Comparison of ENCODE assay signal across 18 cellular contexts in the genomic region with DNA sequence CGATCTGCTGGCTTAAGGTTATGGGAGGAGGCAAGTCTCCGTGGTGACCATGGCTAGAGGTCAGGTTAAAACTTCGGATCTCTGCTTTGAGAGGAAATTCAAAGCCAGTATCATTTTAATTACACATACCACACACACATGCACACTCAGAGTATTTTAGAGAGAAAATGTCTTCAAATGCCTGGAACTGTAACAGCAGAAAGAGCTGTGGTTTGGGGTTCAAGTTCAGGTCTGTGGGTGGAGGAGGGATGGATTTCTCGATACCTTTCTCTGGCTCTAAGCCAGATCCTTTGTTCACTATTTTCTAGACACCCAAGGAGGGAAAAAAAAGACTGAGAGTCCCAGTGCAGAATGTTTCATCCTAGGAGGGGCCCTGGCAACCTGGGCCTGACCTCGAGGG. TPM values are rescaled to one million over a fixed set of nuclear protein-coding genes. Genes with fewer than 3 reads are reported as not detected.
DNase-seq lines count a peak whose midpoint lies in the region; ATAC-seq and TF ChIP-seq lines count a peak whose summit lies in the region.
"Had no signal": no experiment of that assay in that cellular context is flagged by ENCODE, and none has a peak within 500 bp of the region (broad histone marks: within the 10 kb centered on the region; RNA-seq: fewer than 3 reads in every experiment).

No MANE protein-coding gene starts in this region.

- H3K9me3 ChIP-seq in CD4-positive, alpha-beta memory T cell (ENCODE audit: control insufficient read depth in 1 of 2, low read length in 2 of 2), result no peaks in the 10 kb centered on the region
- no peaks in the 10 kb centered on the region for H3K9me3 ChIP-seq in CD8-positive, alpha-beta T cell (ENCODE audit: low read length)
- H3K9me3 ChIP-seq in transverse colon (no peaks in the 10 kb centered on the region), suprapubic skin (no peaks in the 10 kb centered on the region)

- intact Hi-C loops in CD4-positive, alpha-beta memory T cell (cut with micrococcal nuclease), result no loop called here
- intact Hi-C loops in CD8-positive, alpha-beta T cell (cut with DNase I, micrococcal nuclease), result no loop called here
- intact Hi-C loops in activated CD8-positive, alpha-beta T cell treated with anti-CD3 and anti-CD28 coated beads for 36 hours (cut with micrococcal nuclease), result no loop called here
- intact Hi-C loops in transverse colon (cut with DNase I; ENCODE audit: low total_unique reads), result no loop called here

- no peak overlapping the region for H3K27ac ChIP-seq in CD4-positive, alpha-beta memory T cell (ENCODE audit: low read depth, low read length)
- H3K27ac ChIP-seq in CD8-positive, alpha-beta T cell (ENCODE audit: low read depth, low read length), result no peak overlapping the region
- H3K27ac ChIP-seq in transverse colon (no peak overlapping the region), suprapubic skin (no peak overlapping the region)

- H3K4me3 ChIP-seq in CD4-positive, alpha-beta memory T cell (ENCODE audit: low read length in 2 of 2), result no peak overlapping the region
- no peak overlapping the region for H3K4me3 ChIP-seq in CD8-positive, alpha-beta T cell (ENCODE audit: low read depth, low read length)
- H3K4me3 ChIP-seq in transverse colon (no peak overlapping the region), suprapubic skin (no peak overlapping the region)

- TF ChIP-seq CTCF in CD8-positive, alpha-beta T cell (IDR thresholded peaks at IDR 0.05), result no peak
- TF ChIP-seq CTCF in activated CD8-positive, alpha-beta T cell treated with anti-CD3 and anti-CD28 coated beads for 36 hours (IDR thresholded peaks at IDR 0.05), result no peak
- TF ChIP-seq CTCF in mesothelial cell of epicardium (IDR thresholded peaks at IDR 0.05; ENCODE audit: unreplicated experiment) (no peak), transverse colon (IDR thresholded peaks at IDR 0.05) (no peak), suprapubic skin (IDR thresholded peaks at IDR 0.05) (no peak)

- no peak for TF ChIP-seq EP300 in transverse colon (IDR thresholded peaks at IDR 0.05; ENCODE audit: low read depth)
- no peak for TF ChIP-seq EP300 in suprapubic skin (IDR thresholded peaks at IDR 0.05)

- no peak for DNase-seq in CD4-positive, alpha-beta memory T cell
- no peak for DNase-seq in CD8-positive, alpha-beta T cell
- DNase-seq in activated CD8-positive, alpha-beta T cell treated with anti-CD3 and anti-CD28 coated beads for 36 hours, result no peak
- DNase-seq in mesothelial cell of epicardium (ENCODE audit: low spot score in 2 of 2, unreplicated experiment in 2 of 2) (no peak), transverse colon (no peak), CD1c-positive myeloid dendritic cell (ENCODE audit: extremely low spot score) (no peak), suprapubic skin (ENCODE audit: low spot score in 2 of 2) (no peak)
- DNase-seq: ACHN, C1 segment of cervical spinal cord, DND-41, KG1, NCI-H1417, NCI-H187, NCI-H2107, NCI-H510A, NCI-H774, OCI-M1, SHP77 had no signal

- in situ Hi-C loops in transverse colon (cut with MboI; ENCODE audit: low pct_ligation_motif_present in 1 of 4, low pct_unique_long_range_greater_than_20kb in 1 of 4, low sequenced_read_pairs in 3 of 4), result no loop called here

- TF ChIP-seq POLR2A in transverse colon (IDR thresholded peaks at IDR 0.05) (no peak), suprapubic skin (IDR thresholded peaks at IDR 0.05) (no peak)

- H3K27ac Mint-ChIP-seq in CD4-positive, alpha-beta memory T cell, result peak overlapping the region in 4 of 7 donors; percentile 4 to 89 (median 69)
- H3K27ac Mint-ChIP-seq in CD8-positive, alpha-beta T cell, result peak overlapping the region; percentile 35
- peak overlapping the region; percentile 6 for H3K27ac Mint-ChIP-seq in activated CD8-positive, alpha-beta T cell treated with anti-CD3 and anti-CD28 coated beads for 36 hours
- H3K27ac Mint-ChIP-seq in mesothelial cell of epicardium, result peak overlapping the region; percentile 5

- no peak for ATAC-seq in CD8-positive, alpha-beta T cell
- ATAC-seq in activated CD8-positive, alpha-beta T cell treated with anti-CD3 and anti-CD28 coated beads for 36 hours, result peak; percentile 57

- H3K36me3 Mint-ChIP-seq in CD4-positive, alpha-beta memory T cell, result peaks cover 5 to 7% of the 10 kb centered on the region in 2 donors
- H3K36me3 Mint-ChIP-seq in CD8-positive, alpha-beta T cell, result peaks cover 5% of the 10 kb centered on the region
- H3K36me3 Mint-ChIP-seq in activated CD8-positive, alpha-beta T cell treated with anti-CD3 and anti-CD28 coated beads for 36 hours (ENCODE audit: low read depth), result peaks cover 11% of the 10 kb centered on the region
- peaks cover 19% of the 10 kb centered on the region for H3K36me3 Mint-ChIP-seq in mesothelial cell of epicardium

- POLR2A ChIA-PET in CD4-positive, alpha-beta memory T cell (lab: Charles Lee; ENCODE audit: partially characterized antibody), result no interaction called here
- POLR2A ChIA-PET in CD8-positive, alpha-beta T cell (lab: Charles Lee), result no interaction called here
- POLR2A ChIA-PET in activated CD8-positive, alpha-beta T cell treated with anti-CD3 and anti-CD28 coated beads for 36 hours (lab: Charles Lee), result no interaction called here

- no peaks in the 10 kb centered on the region for H3K27me3 Mint-ChIP-seq in CD4-positive, alpha-beta memory T cell
- H3K27me3 Mint-ChIP-seq in CD8-positive, alpha-beta T cell (ENCODE audit: low read depth), result no peaks in the 10 kb centered on the region
- H3K27me3 Mint-ChIP-seq in activated CD8-positive, alpha-beta T cell treated with anti-CD3 and anti-CD28 coated beads for 36 hours, result no peaks in the 10 kb centered on the region
- H3K27me3 Mint-ChIP-seq in mesothelial cell of epicardium (ENCODE audit: low read depth), result no peaks in the 10 kb centered on the region

- WGBS in transverse colon (ENCODE audit: low coverage in 1 of 2), 2 donors, result 80 to 92% methylated on average over 1 to 5 of the region's 5 CpGs
- 83% methylated on average over 5 of the region's 5 CpGs for WGBS in suprapubic skin

- CTCF ChIA-PET in CD4-positive, alpha-beta memory T cell (lab: Charles Lee; ENCODE audit: partially characterized antibody), result no interaction called here
- CTCF ChIA-PET in CD8-positive, alpha-beta T cell (lab: Charles Lee), result interaction anchor here (0.7 kb wide), 1 partner anchor 12 kb away, joined by 3 read pairs; no protein-coding TSS in a partner anchor
- CTCF ChIA-PET in activated CD8-positive, alpha-beta T cell treated with anti-CD3 and anti-CD28 coated beads for 36 hours (lab: Charles Lee), result interaction anchor here (1.7 kb wide), 1 partner anchor 32 kb away, joined by 4 read pairs; a partner anchor contains a TSS

- no peaks in the 10 kb centered on the region for H3K36me3 ChIP-seq in CD4-positive, alpha-beta memory T cell (ENCODE audit: insufficient read depth, low read length)
- no peaks in the 10 kb centered on the region for H3K36me3 ChIP-seq in CD8-positive, alpha-beta T cell (ENCODE audit: insufficient read depth, low read length)
- H3K36me3 ChIP-seq in transverse colon (peaks cover 0 to 4% (median 0%) of the 10 kb centered on the region in 4 donors), suprapubic skin (peaks cover 10% of the 10 kb centered on the region)

- peaks cover 5 to 30% (median 22%) of the 10 kb centered on the region in 4 donors for H3K4me1 Mint-ChIP-seq in CD4-positive, alpha-beta memory T cell
- peaks cover 23% of the 10 kb centered on the region for H3K4me1 Mint-ChIP-seq in CD8-positive, alpha-beta T cell (ENCODE audit: low read depth)
- H3K4me1 Mint-ChIP-seq in activated CD8-positive, alpha-beta T cell treated with anti-CD3 and anti-CD28 coated beads for 36 hours (ENCODE audit: low read depth), result peaks cover 21% of the 10 kb centered on the region
- peaks cover 42% of the 10 kb centered on the region for H3K4me1 Mint-ChIP-seq in mesothelial cell of epicardium

- H3K27me3 ChIP-seq in CD4-positive, alpha-beta memory T cell (ENCODE audit: insufficient read depth, low read length), result no peaks in the 10 kb centered on the region
- no peaks in the 10 kb centered on the region for H3K27me3 ChIP-seq in CD8-positive, alpha-beta T cell (ENCODE audit: insufficient read depth, low read length)
- H3K27me3 ChIP-seq in transverse colon (no peaks in the 10 kb centered on the region), suprapubic skin (no peaks in the 10 kb centered on the region)

- no peaks in the 10 kb centered on the region for H3K9me3 Mint-ChIP-seq in CD4-positive, alpha-beta memory T cell
- H3K9me3 Mint-ChIP-seq in CD8-positive, alpha-beta T cell, result no peaks in the 10 kb centered on the region
- no peaks in the 10 kb centered on the region for H3K9me3 Mint-ChIP-seq in activated CD8-positive, alpha-beta T cell treated with anti-CD3 and anti-CD28 coated beads for 36 hours
- H3K9me3 Mint-ChIP-seq in mesothelial cell of epicardium, result no peaks in the 10 kb centered on the region

- no peak overlapping the region for H3K4me3 Mint-ChIP-seq in CD4-positive, alpha-beta memory T cell
- no peak overlapping the region for H3K4me3 Mint-ChIP-seq in CD8-positive, alpha-beta T cell
- no peak overlapping the region for H3K4me3 Mint-ChIP-seq in activated CD8-positive, alpha-beta T cell treated with anti-CD3 and anti-CD28 coated beads for 36 hours
- no peak overlapping the region for H3K4me3 Mint-ChIP-seq in mesothelial cell of epicardium

- peaks cover 12% of the 10 kb centered on the region for H3K4me1 ChIP-seq in CD4-positive, alpha-beta memory T cell (ENCODE audit: insufficient read depth, low read length)
- H3K4me1 ChIP-seq in CD8-positive, alpha-beta T cell (ENCODE audit: insufficient read depth, low read length), result peaks cover 16% of the 10 kb centered on the region
- H3K4me1 ChIP-seq in transverse colon, result peaks cover 3 to 22% (median 6%) of the 10 kb centered on the region in 4 donors
- H3K4me1 ChIP-seq in suprapubic skin, result peaks cover 15% of the 10 kb centered on the region

RNA-seq across cellular contexts. Expression of a gene that starts 32.5 kb away (rescaled TPM):
- 1 to 10 TPM; 3.7 to 4.0 TPM for total RNA-seq in CD4-positive, alpha-beta memory T cell
- 1 to 10 TPM; 5.8 to 7.3 TPM for polyA plus RNA-seq in CD4-positive, alpha-beta memory T cell
- under 1 TPM; 0.49 to 0.75 TPM for total RNA-seq in CD8-positive, alpha-beta T cell
- 1 to 10 TPM; 5.3 to 6.2 TPM for total RNA-seq in activated CD8-positive, alpha-beta T cell treated with anti-CD3 and anti-CD28 coated beads for 36 hours
- total RNA-seq in mesothelial cell of epicardium, result 13.0 to 13.9 TPM (median 13.7 TPM) in 3 replicates
- 1 to 10 TPM; 2.2 to 3.4 (median 2.8) TPM for total RNA-seq in transverse colon
- total RNA-seq in suprapubic skin, result 1 to 10 TPM; 3.4 to 6.0 (median 3.8) TPM

RNA-seq across cellular contexts. Expression of a gene that starts 32.7 kb away (rescaled TPM):
- 10 to 100 TPM; 20.2 to 21.7 TPM for total RNA-seq in CD4-positive, alpha-beta memory T cell
- polyA plus RNA-seq in CD4-positive, alpha-beta memory T cell, result 10 to 100 TPM in 1 of 2 donors, 1 to 10 TPM in 1; 9.5 to 11.4 TPM
- 1 to 10 TPM; 5.3 to 5.7 TPM for total RNA-seq in CD8-positive, alpha-beta T cell
- total RNA-seq in activated CD8-positive, alpha-beta T cell treated with anti-CD3 and anti-CD28 coated beads for 36 hours, result 10 to 100 TPM; 12.8 to 16.3 TPM
- total RNA-seq in mesothelial cell of epicardium, result 33.3 to 36.8 TPM (median 34.9 TPM) in 3 replicates
- 10 to 100 TPM in 2 of 4 donors, 1 to 10 TPM in 2; 2.1 to 64.9 (median 7.3) TPM for total RNA-seq in transverse colon
- total RNA-seq in suprapubic skin, result 1 to 10 TPM; 1.9 to 5.6 (median 3.1) TPM

RNA-seq across cellular contexts. Expression of a gene that starts 37.4 kb away (rescaled TPM):
- 10 to 100 TPM; 68.4 to 71.6 TPM for total RNA-seq in CD4-positive, alpha-beta memory T cell
- 10 to 100 TPM; 33.0 to 56.4 TPM for polyA plus RNA-seq in CD4-positive, alpha-beta memory T cell
- 10 to 100 TPM; 47.9 to 53.1 TPM for total RNA-seq in CD8-positive, alpha-beta T cell
- 10 to 100 TPM; 39.5 to 39.8 TPM for total RNA-seq in activated CD8-positive, alpha-beta T cell treated with anti-CD3 and anti-CD28 coated beads for 36 hours
- total RNA-seq in mesothelial cell of epicardium (74.3 to 85.3 TPM (median 79.2 TPM) in 3 replicates), transverse colon (100 to 1,000 TPM in 1 of 4 donors, 10 to 100 TPM in 3; 59.1 to 108 (median 66.8) TPM), suprapubic skin (100 to 1,000 TPM in 2 of 4 donors, 10 to 100 TPM in 2; 73.1 to 113 (median 96.1) TPM)

Comparison
In these comparisons a context has a peak if more than half of its experiments do, and no peak if none do; other contexts are left out.
1. H3K27ac Mint-ChIP-seq: peak in every context shown above with its lines; median percentile 69 in CD4-positive, alpha-beta memory T cell; 35 in CD8-positive, alpha-beta T cell; 6 in activated CD8-positive, alpha-beta T cell treated with anti-CD3 and anti-CD28 coated beads for 36 hours; 5 in mesothelial cell of epicardium.